20 cellular contexts compared by ENCODE assay signal in the genomic region with DNA sequence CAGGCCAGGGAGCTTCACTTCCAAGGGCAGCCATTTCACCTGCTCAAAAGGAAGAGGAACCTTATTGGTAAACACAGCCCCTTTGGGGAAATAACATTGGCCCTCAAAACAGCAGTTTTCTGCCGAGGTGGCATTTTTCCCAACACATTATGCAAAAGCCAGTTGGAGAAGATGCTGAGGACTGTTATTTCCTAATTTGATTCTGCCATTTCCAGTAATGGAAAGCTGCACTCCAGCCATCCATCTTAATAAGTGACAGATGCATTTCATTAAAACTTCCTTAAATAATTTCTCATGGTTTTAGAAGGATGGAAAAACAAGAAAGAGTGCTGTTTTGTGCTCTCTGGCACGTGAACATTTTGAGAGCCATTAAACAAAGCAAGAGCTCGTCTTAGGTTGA. TPM values are rescaled to one million over a fixed set of nuclear protein-coding genes. Genes with fewer than 3 reads are reported as not detected.
DNase-seq lines count a peak whose midpoint lies in the region; ATAC-seq, FAIRE-seq and TF ChIP-seq lines count a peak whose summit lies in the region.
"Had no signal": no experiment of that assay in that cellular context is flagged by ENCODE, and none has a peak within 500 bp of the region (broad histone marks: within the 10 kb centered on the region; RNA-seq: fewer than 3 reads in every experiment).

No MANE protein-coding gene starts in this region.

- no peak overlapping the region for H3K14ac ChIP-seq in IMR-90 (replicated peaks; ENCODE audit: low read depth, low read length)
- H3K14ac ChIP-seq in H1 (ENCODE audit: insufficient read length): no peak overlapping the region

- H2AFZ ChIP-seq in IMR-90 (replicated peaks; ENCODE audit: low read length, poor library complexity): no peak overlapping the region
- no peak overlapping the region for H2AFZ ChIP-seq in H1 (ENCODE audit: low read length)

- no peak for FAIRE-seq in A549 (lab: Jason Lieb, UNC)
- no peak for FAIRE-seq in H1 (lab: Jason Lieb, UNC)
- no peak for FAIRE-seq in pancreas (lab: Jason Lieb, UNC)
- FAIRE-seq: G401.6, GM12892 had no signal

- no peak overlapping the region for H3K4me3 Mint-ChIP-seq in WTC11
- H3K4me3 Mint-ChIP-seq: CD4-positive, CD25-positive, alpha-beta regulatory T cell; CD8-positive, alpha-beta T cell; H9 had no signal

- TF ChIP-seq POLR2A in A549 (IDR thresholded peaks at IDR 0.05; ENCODE audit: low read length): no peak
- no peak for TF ChIP-seq POLR2A in IMR-90 (IDR thresholded peaks at IDR 0.05; ENCODE audit: low read depth, low read length)
- TF ChIP-seq POLR2A in H1 (IDR thresholded peaks at IDR 0.05; ENCODE audit: control extremely low read depth in 1 of 2, low read depth in 2 of 2, low read length in 2 of 2): no peak
- TF ChIP-seq POLR2A in sigmoid colon (IDR thresholded peaks at IDR 0.05): no peak

- no TSS peak for BruUV-seq in IMR-90 (replicated peaks; lab: Mats Ljungman, UMichigan)

- H2AK9ac ChIP-seq in IMR-90 (replicated peaks; ENCODE audit: low read depth, low read length, poor library complexity): no peak overlapping the region

- under 1% methylated on average over 3 of the region's 3 CpGs for WGBS in A549 (ENCODE audit: missing lambda C conversion rate)
- WGBS in IMR-90 (ENCODE audit: extremely low coverage in 2 of 2, insufficient read length in 1 of 2), 2 experiments: 0% methylated on average over 2 of the region's 3 CpGs; no CpG with 5 or more reads in 1 of the 2 experiments
- 94% methylated on average over 3 of the region's 3 CpGs; no CpG with 5 or more reads in 1 of the 2 experiments for WGBS in H1 (ENCODE audit: extremely low coverage in 1 of 2, insufficient coverage in 1 of 2, insufficient read length in 1 of 2, insufficient replicate concordance in 2 of 2, low coverage in 1 of 2, low lambda C conversion rate in 2 of 2, missing lambda C conversion rate in 1 of 2), 2 experiments
- 48 to 56% methylated on average over 3 of the region's 3 CpGs for WGBS in pancreas, 2 donors
- 63 to 67% methylated on average over 3 of the region's 3 CpGs for whole genome bisulfite sequencing in sigmoid colon, 2 donors

- H4K20me1 ChIP-seq in IMR-90 (ENCODE audit: insufficient read depth, low read length) (no peaks in the 10 kb centered on the region), H1 (replicated peaks in 1 of 2; ENCODE audit: control insufficient read depth in 1 of 2, insufficient read depth in 2 of 2, low read length in 2 of 2) (no peaks in the 10 kb centered on the region)
- H4K20me1 ChIP-seq: BLaER1 had no signal

- in situ Hi-C loops in IMR-90 (cut with MboI; ENCODE audit: low sequenced_read_pairs): no loop called here

- H3K9me3 Mint-ChIP-seq in WTC11: no peaks in the 10 kb centered on the region
- H3K9me3 Mint-ChIP-seq: CD8-positive, alpha-beta T cell; H9 had no signal

- no peak overlapping the region for H2BK20ac ChIP-seq in IMR-90 (ENCODE audit: low read depth, low read length)
- no peak overlapping the region for H2BK20ac ChIP-seq in H1 (ENCODE audit: low read length)

- no peak overlapping the region for H3K4ac ChIP-seq in IMR-90 (ENCODE audit: low read depth, low read length)
- no peak overlapping the region for H3K4ac ChIP-seq in H1 (replicated peaks; ENCODE audit: insufficient read length, low read depth, low read length)

- dilution Hi-C loops in IMR-90 (cut with HindIII; ENCODE audit: low sequenced_read_pairs, unreplicated experiment): no loop called here

- TF ChIP-seq RAD21 in A549 (conservative IDR thresholded peaks at IDR 0.05 in 1 of 2, IDR thresholded peaks at IDR 0.05 in 1 of 2) (no peak), IMR-90 (IDR thresholded peaks at IDR 0.05; ENCODE audit: low read length) (no peak), H1 (IDR thresholded peaks at IDR 0.05 in 1 of 2, conservative IDR thresholded peaks at IDR 0.05 in 1 of 2; ENCODE audit: low read depth in 2 of 2, low read length in 2 of 2) (no peak)

- no peak overlapping the region for H4K91ac ChIP-seq in IMR-90 (ENCODE audit: insufficient read depth, low read depth, low read length)
- no peak overlapping the region for H4K91ac ChIP-seq in H1 (replicated peaks; ENCODE audit: insufficient read length, low read length)

- H4K8ac ChIP-seq in IMR-90 (ENCODE audit: low read depth in 2 of 2, low read length in 2 of 2) (no peak overlapping the region), H1 (ENCODE audit: extremely low read depth, insufficient read depth, low read length) (no peak overlapping the region)

- H3K36me3 ChIP-seq in IMR-90 (ENCODE audit: control insufficient read depth, insufficient read depth, low read length) (no peaks in the 10 kb centered on the region), H1 (ENCODE audit: control insufficient read depth in 2 of 4, insufficient read depth in 4 of 4, low read length in 3 of 4) (no peaks in the 10 kb centered on the region), pancreas (no peaks in the 10 kb centered on the region), sigmoid colon (no peaks in the 10 kb centered on the region)
- H3K36me3 ChIP-seq: BLaER1 had no signal

- DNase-seq in A549 (ENCODE audit: low read depth in 1 of 2, low spot score in 1 of 2) (no peak), IMR-90 (no peak), H1 (ENCODE audit: low read depth in 1 of 2, low spot score in 2 of 2) (no peak), WTC11 (ENCODE audit: low spot score) (no peak), pancreas (no peak), sigmoid colon (no peak)
- DNase-seq: 8988T; Caco-2; CD4-positive, CD25-positive, alpha-beta regulatory T cell; CD8-positive, alpha-beta T cell; DMS153; DND-41; GOT3; H9 had no signal

- no peaks in the 10 kb centered on the region for H3K4me1 ChIP-seq in A549
- no peaks in the 10 kb centered on the region for H3K4me1 ChIP-seq in IMR-90 (ENCODE audit: control insufficient read depth, insufficient read depth, low read length)
- no peaks in the 10 kb centered on the region; a peak in 1 of 7 replicates for H3K4me1 ChIP-seq in H1 (replicated peaks in 1 of 4; ENCODE audit: control insufficient read depth in 3 of 4, insufficient read depth in 4 of 4, low read length in 3 of 4)
- no peaks in the 10 kb centered on the region for H3K4me1 ChIP-seq in pancreas
- no peaks in the 10 kb centered on the region for H3K4me1 ChIP-seq in sigmoid colon
- H3K4me1 ChIP-seq: BLaER1, Caco-2 had no signal

- no peaks in the 10 kb centered on the region for H3K23me2 ChIP-seq in H1 (ENCODE audit: low read depth, low read length)

- H3K27me3 ChIP-seq in IMR-90 (ENCODE audit: control insufficient read depth, insufficient read depth, low read length) (no peaks in the 10 kb centered on the region), H1 (replicated peaks in 1 of 4; ENCODE audit: control insufficient read depth in 3 of 4, extremely low read depth in 1 of 4, insufficient read depth in 3 of 4, low read length in 3 of 4) (no peaks in the 10 kb centered on the region), pancreas (no peaks in the 10 kb centered on the region), sigmoid colon (no peaks in the 10 kb centered on the region)
- H3K27me3 ChIP-seq: BLaER1 had no signal

- H3K4me3 ChIP-seq in A549 (no peak overlapping the region), IMR-90 (ENCODE audit: insufficient read depth, low read depth, low read length) (no peak overlapping the region), H1 (ENCODE audit: extremely low read depth in 1 of 4, insufficient read depth in 2 of 4, low read depth in 3 of 4, low read length in 4 of 4) (no peak overlapping the region), pancreas (no peak overlapping the region), sigmoid colon (no peak overlapping the region)
- H3K4me3 ChIP-seq: BLaER1 had no signal

- H3K79me2 ChIP-seq in H1 (ENCODE audit: control insufficient read depth in 1 of 2, insufficient read depth in 2 of 2, low read length in 2 of 2): no peaks in the 10 kb centered on the region

- no peak overlapping the region for H2AK5ac ChIP-seq in IMR-90 (ENCODE audit: low read depth, low read length)
- H2AK5ac ChIP-seq in H1 (ENCODE audit: low read depth, low read length): no peak overlapping the region

- H3K79me1 ChIP-seq in IMR-90 (ENCODE audit: low read depth in 1 of 2, low read length in 2 of 2) (no peaks in the 10 kb centered on the region), H1 (ENCODE audit: low read depth, low read length) (no peaks in the 10 kb centered on the region)

- H2BK12ac ChIP-seq in H1 (ENCODE audit: low read depth, low read length): no peak overlapping the region

- H2BK15ac ChIP-seq in IMR-90 (ENCODE audit: low read depth, low read length) (no peak overlapping the region), H1 (ENCODE audit: low read length) (no peak overlapping the region)

- intact Hi-C loops in IMR-90 (cut with micrococcal nuclease) (no loop called here), pancreas (cut with DNase I) (no loop called here), sigmoid colon (cut with DNase I) (no loop called here)

- H3K27me3 Mint-ChIP-seq in WTC11 (ENCODE audit: low read depth): peaks cover 2% of the 10 kb centered on the region; the same call in 1 of the 2 replicates

- H3K9me1 ChIP-seq in IMR-90 (ENCODE audit: insufficient read depth, low read length): no peaks in the 10 kb centered on the region

- CTCF ChIA-PET in A549 (lab: Yijun Ruan, JAX): interaction anchor here (0.8 to 1.6 kb wide), 2 partner anchors 8 to 13 kb away, joined by 3 read pairs; no protein-coding TSS in a partner anchor
- CTCF ChIA-PET in IMR-90 (lab: Yijun Ruan, JAX): no interaction called here
- CTCF ChIA-PET in H1 (lab: Charles Lee; ENCODE audit: partially characterized antibody): interaction anchor here (0.7 kb wide), 1 partner anchor 50 kb away, joined by 3 read pairs; no protein-coding TSS in a partner anchor
- CTCF ChIA-PET in WTC11 (lab: Charles Lee): no interaction called here

- no peak overlapping the region for H3K4me2 ChIP-seq in A549
- H3K4me2 ChIP-seq in IMR-90 (ENCODE audit: low read depth, low read length): no peak overlapping the region
- no peak overlapping the region for H3K4me2 ChIP-seq in H1 (ENCODE audit: insufficient read depth in 1 of 2, low read depth in 2 of 2, low read length in 2 of 2)
- H3K4me2 ChIP-seq: BLaER1 had no signal

- no peaks in the 10 kb centered on the region for H3K36me3 Mint-ChIP-seq in WTC11
- H3K36me3 Mint-ChIP-seq: CD4-positive, CD25-positive, alpha-beta regulatory T cell; CD8-positive, alpha-beta T cell had no signal

- H4K5ac ChIP-seq in IMR-90 (ENCODE audit: low read depth, low read length) (no peak overlapping the region), H1 (ENCODE audit: insufficient read length, low read depth, low read length) (no peak overlapping the region)

- H3K56ac ChIP-seq in IMR-90 (ENCODE audit: extremely low read depth, insufficient read depth, low read length) (no peak overlapping the region), H1 (replicated peaks; ENCODE audit: insufficient read length, low read depth, low read length) (no peak overlapping the region)

- H3K27ac ChIP-seq in A549 (no peak overlapping the region), IMR-90 (ENCODE audit: insufficient read depth, low read length) (no peak overlapping the region), H1 (ENCODE audit: low read depth, low read length) (no peak overlapping the region), pancreas (no peak overlapping the region), sigmoid colon (no peak overlapping the region)
- H3K27ac ChIP-seq: BLaER1, C4-2B had no signal

- no peak overlapping the region for H3K23ac ChIP-seq in IMR-90 (ENCODE audit: low read depth, low read length)
- H3K23ac ChIP-seq in H1 (ENCODE audit: insufficient read length): no peak overlapping the region

- no peak for TF ChIP-seq EP300 in A549 (IDR thresholded peaks at IDR 0.05)
- TF ChIP-seq EP300 in H1 (IDR thresholded peaks at IDR 0.05; ENCODE audit: borderline replicate concordance in 1 of 2, low read depth in 2 of 2, low read length in 2 of 2): no peak
- TF ChIP-seq EP300 in sigmoid colon (IDR thresholded peaks at IDR 0.05): no peak

- H3K18ac ChIP-seq in IMR-90 (ENCODE audit: low read depth, low read length) (no peak overlapping the region), H1 (ENCODE audit: extremely low read depth, low read length) (no peak overlapping the region)

- no peak overlapping the region for H3K27ac Mint-ChIP-seq in WTC11
- H3K27ac Mint-ChIP-seq: CD4-positive, CD25-positive, alpha-beta regulatory T cell; CD8-positive, alpha-beta T cell; H9 had no signal

- TF ChIP-seq CTCF in A549 (IDR thresholded peaks at IDR 0.05) (no peak), IMR-90 (conservative IDR thresholded peaks at IDR 0.05; ENCODE audit: low read depth, low read length) (no peak), H1 (IDR thresholded peaks at IDR 0.05; ENCODE audit: control extremely low read depth in 1 of 3, insufficient read depth in 1 of 3, low read depth in 1 of 3, low read length in 3 of 3) (no peak), WTC11 (IDR thresholded peaks at IDR 0.05) (no peak), pancreas (IDR thresholded peaks at IDR 0.05) (no peak), sigmoid colon (IDR thresholded peaks at IDR 0.05) (no peak)

- no peak overlapping the region for H3K9ac ChIP-seq in IMR-90 (ENCODE audit: low read depth, low read length)
- no peak overlapping the region for H3K9ac ChIP-seq in H1 (replicated peaks in 1 of 4; ENCODE audit: extremely low read depth in 1 of 4, low read depth in 3 of 4, low read length in 3 of 4)
- H3K9ac ChIP-seq: BLaER1 had no signal

- POLR2A ChIA-PET in A549 (lab: Yijun Ruan, JAX): interaction anchor here (0.8 kb wide), 1 partner anchor 1036 kb away, joined by 3 read pairs; no protein-coding TSS in a partner anchor
- POLR2A ChIA-PET in IMR-90 (lab: Charles Lee; ENCODE audit: unreplicated experiment): no interaction called here
- POLR2A ChIA-PET in H1 (lab: Charles Lee; ENCODE audit: partially characterized antibody): no interaction called here
- POLR2A ChIA-PET in WTC11 (lab: Charles Lee): no interaction called here

- no peaks in the 10 kb centered on the region for H3K4me1 Mint-ChIP-seq in WTC11
- H3K4me1 Mint-ChIP-seq: CD4-positive, CD25-positive, alpha-beta regulatory T cell; H9 had no signal

- H2BK5ac ChIP-seq in IMR-90 (ENCODE audit: low read depth, low read length, poor library complexity, severe bottlenecking) (no peak overlapping the region), H1 (ENCODE audit: low read depth, low read length) (no peak overlapping the region)

- H3K9me3 ChIP-seq in A549: no peaks in the 10 kb centered on the region
- no peaks in the 10 kb centered on the region for H3K9me3 ChIP-seq in IMR-90 (ENCODE audit: control insufficient read depth, insufficient read depth, low read length)
- H3K9me3 ChIP-seq in H1 (ENCODE audit: insufficient read depth in 2 of 2, low read depth in 1 of 2, low read length in 1 of 2): no peaks in the 10 kb centered on the region
- no peaks in the 10 kb centered on the region for H3K9me3 ChIP-seq in pancreas
- H3K9me3 ChIP-seq in sigmoid colon: no peaks in the 10 kb centered on the region
- H3K9me3 ChIP-seq: BLaER1, Caco-2 had no signal

- ATAC-seq in A549 (no peak), IMR-90 (ENCODE audit: low read depth) (no peak), SK-N-SH treated with all-trans-retinoic acid at 6 μM for 48 hours (no peak), WTC11 (no peak), pancreas (no peak)
- ATAC-seq: CD8-positive, alpha-beta T cell; HCT116 had no signal

- H2BK120ac ChIP-seq in IMR-90 (ENCODE audit: low read depth, low read length) (no peak overlapping the region), H1 (replicated peaks; ENCODE audit: low read depth, low read length) (no peak overlapping the region)

RNA-seq across cellular contexts. Expression of a gene that starts 55.9 kb away (rescaled TPM):
- polyA plus RNA-seq in A549 (2011; rRNA removed) (not detected in 2 replicates), A549 (2017; fragmentation: RNase III; extraction: RNeasy Plus Mini Kit Qiagen cat#74134 plus additional on column Dnase treatment) (not detected in 3 replicates), IMR-90 (2012; rRNA removed) (not detected in 2 replicates), H1 (2011; rRNA removed) (0.02 and 0.08 TPM in 2 replicates), pancreas (under 1 TPM in 1 of 2 donors, not detected in 1; 0.05 TPM), sigmoid colon (under 1 TPM in 2 of 3 donors, not detected in 1; 0.31 to 0.60 TPM)
- not detected in 2 replicates for polyA plus RNA-seq in A549 (2012; cell fraction: cytosol; rRNA removed)
- not detected in 2 replicates for polyA plus RNA-seq in A549 (2012; cell fraction: nucleus; rRNA removed)
- not detected in 2 replicates for polyA minus RNA-seq in A549 (2011; rRNA and poly(A)+ RNA removed)
- total RNA-seq in IMR-90 (2012; rRNA removed) (not detected in 2 replicates), WTC11 (2021) (0.09 to 0.11 TPM in 2 of 3 replicates, not detected in the other), pancreas (under 1 TPM in 5 of 6 donors, not detected in 1; 0.06 to 0.17 (median 0.09) TPM), sigmoid colon (1 to 10 TPM; 1.1 to 2.9 (median 1.4) TPM)
- polyA plus RNA-seq in IMR-90 (2012; cell fraction: cytosol; rRNA removed): not detected in 2 replicates
- polyA plus RNA-seq in IMR-90 (2012; cell fraction: nucleus; rRNA removed; ENCODE audit: low replicate concordance): not detected in 2 replicates
- 0.09 and 0.10 TPM in 2 replicates for total RNA-seq in H1 (2021; fragmentation: NEBNext Ultra II Directional; extraction: Animal tissue kit (Norgen Biotek cat#: 25700))
- 0.05 TPM for polyA plus RNA-seq in H1 (2011; cell fraction: cytosol; rRNA removed)
- polyA plus RNA-seq in H1 (2011; cell fraction: nucleus; rRNA removed): 0.19 TPM
- 0.07 TPM in 1 of 4 replicates, not detected in the others for polyA plus RNA-seq in H1 (2012, experiment 1 of 2)
- 0.04 TPM for polyA plus RNA-seq in H1 (2012, experiment 2 of 2)
- polyA plus RNA-seq in H1 (2013, experiment 1 of 2): 0.06 TPM
- polyA plus RNA-seq in H1 (2013, experiment 2 of 2): 0.04 TPM
- polyA minus RNA-seq in H1 (2011; rRNA and poly(A)+ RNA removed): 0.07 and 0.32 TPM in 2 replicates
- polyA minus RNA-seq in H1 (2011; cell fraction: cytosol; rRNA and poly(A)+ RNA removed): not detected
- polyA minus RNA-seq in H1 (2011; cell fraction: nucleus; rRNA and poly(A)+ RNA removed): 0.40 TPM
- total RNA-seq: CD4-positive, CD25-positive, alpha-beta regulatory T cell; CD8-positive, alpha-beta T cell; H9 had no signal
- polyA plus RNA-seq: CD4-positive, CD25-positive, alpha-beta regulatory T cell had no signal

Comparison
In these comparisons a context has a peak if more than half of its experiments do, and no peak if none do; other contexts are left out.
1. CTCF ChIA-PET loops: an anchor here in A549 (0.8 to 1.6 kb wide) and H1 (0.7 kb wide); none called in IMR-90 and WTC11.